15 cellular contexts compared by ENCODE assay signal in genomic region chrX:27915617-27916016, GRCh38.
DNase-seq lines count a peak whose midpoint lies in the region; ATAC-seq and TF ChIP-seq lines count a peak whose summit lies in the region.
"Had no signal": no experiment of that assay in that cellular context is flagged by ENCODE, and none has a peak within 500 bp of the region (broad histone marks: within the 10 kb centered on the region; RNA-seq: fewer than 3 reads in every experiment).

No MANE protein-coding gene starts in this region.

- no peak overlapping the region for H3K9ac ChIP-seq in OCI-LY3 (ENCODE audit: low read length)

- H3K27ac ChIP-seq in OCI-LY3 (ENCODE audit: low read length) = peak overlapping the region; percentile 29
- H3K27ac ChIP-seq: spleen had no signal

- H3K9me3 ChIP-seq in OCI-LY3 (ENCODE audit: insufficient read depth, low read length) (no peaks in the 10 kb centered on the region), Caco-2 (no peaks in the 10 kb centered on the region)
- H3K9me3 ChIP-seq: spleen had no signal

- no peak overlapping the region for H3K27ac Mint-ChIP-seq in Caco-2 (ENCODE audit: unreplicated experiment)
- H3K27ac Mint-ChIP-seq: dendritic cell treated with granulocyte-macrophage colony-stimulating factor and Interleukin-4, amounts not matched to agents 40 ng/mL and 50 ng/mL, for 4 days; WTC11 had no signal

- H3K27me3 ChIP-seq in OCI-LY3 (ENCODE audit: low read depth, low read length) = no peaks in the 10 kb centered on the region
- H3K27me3 ChIP-seq in Caco-2 (replicated peaks; ENCODE audit: control insufficient read depth, insufficient read depth, low read length) = no peaks in the 10 kb centered on the region
- H3K27me3 ChIP-seq: spleen had no signal

- no peaks in the 10 kb centered on the region for H3K36me3 Mint-ChIP-seq in Caco-2 (ENCODE audit: insufficient read depth, unreplicated experiment)
- H3K36me3 Mint-ChIP-seq: WTC11 had no signal

- H3K4me1 ChIP-seq in OCI-LY3 (ENCODE audit: low read length) = peaks cover 11% of the 10 kb centered on the region
- no peaks in the 10 kb centered on the region for H3K4me1 ChIP-seq in Caco-2
- H3K4me1 ChIP-seq: spleen had no signal

- peak; percentile 0 for DNase-seq in left kidney (ENCODE audit: low read depth, low spot score)
- no peak for DNase-seq in Caco-2
- no peak for DNase-seq in stimulated activated CD4-positive, alpha-beta T cell treated with anti-CD3 and anti-CD28 coated beads, Interleukin-2, amount 100 ng/mL, for 48 hours
- no peak for DNase-seq in NCI-H446 (lab: John Stamatoyannopoulos, UW)
- DNase-seq in foreskin melanocyte = no peak
- DNase-seq: activated naive CD4-positive, alpha-beta T cell; Calu3; NCI-H1092; spleen; stimulated activated naive CD4-positive, alpha-beta T cell treated with Interleukin-2 at 50 U/mL for 16 hours had no signal

- peak overlapping the region; percentile 52; the same call in 1 of the 2 replicates for H2AFZ ChIP-seq in OCI-LY3 (ENCODE audit: low read depth, low read length)

- H3K4me2 ChIP-seq in OCI-LY3 (ENCODE audit: low read length) = peak overlapping the region; percentile 26

- H3K79me2 ChIP-seq in OCI-LY3 (ENCODE audit: low read length) = no peaks in the 10 kb centered on the region

- ATAC-seq in GM18511 (IDR thresholded peaks at IDR 0.05; ENCODE audit: unreplicated experiment) (peak; percentile 77), HG02852 (IDR thresholded peaks at IDR 0.05; ENCODE audit: unreplicated experiment) (peak; percentile 83)
- ATAC-seq: WTC11 had no signal

- H4K20me1 ChIP-seq in OCI-LY3 (ENCODE audit: insufficient read depth, low read length) = no peaks in the 10 kb centered on the region

- CTCF ChIA-PET in Caco-2 (lab: Charles Lee) = no interaction called here

- H3K4me3 ChIP-seq in OCI-LY3 (ENCODE audit: low read length) (no peak overlapping the region), Caco-2 (ENCODE audit: low read depth, low read length) (no peak overlapping the region)
- H3K4me3 ChIP-seq: spleen had no signal

- intact Hi-C loops in Caco-2 (cut with micrococcal nuclease; ENCODE audit: unreplicated experiment) = no loop called here

- no peak overlapping the region for H3K4me3 Mint-ChIP-seq in Caco-2 (ENCODE audit: unreplicated experiment)
- H3K4me3 Mint-ChIP-seq: dendritic cell treated with granulocyte-macrophage colony-stimulating factor and Interleukin-4, amounts not matched to agents 40 ng/mL and 50 ng/mL, for 4 days; WTC11 had no signal

- no peaks in the 10 kb centered on the region for H3K4me1 Mint-ChIP-seq in Caco-2 (ENCODE audit: low read depth, unreplicated experiment)
- H3K4me1 Mint-ChIP-seq: WTC11 had no signal

- no peaks in the 10 kb centered on the region for H3K36me3 ChIP-seq in OCI-LY3 (replicated peaks; ENCODE audit: low read depth, low read length)
- H3K36me3 ChIP-seq in Caco-2 (ENCODE audit: control insufficient read depth, insufficient read depth, low read length) = no peaks in the 10 kb centered on the region
- H3K36me3 ChIP-seq: spleen had no signal

- H3K9me3 Mint-ChIP-seq in Caco-2 (ENCODE audit: unreplicated experiment) = no peaks in the 10 kb centered on the region
- H3K9me3 Mint-ChIP-seq: dendritic cell treated with granulocyte-macrophage colony-stimulating factor and Interleukin-4, amounts not matched to agents 40 ng/mL and 50 ng/mL, for 4 days; WTC11 had no signal

- BruUV-seq in Caco-2 (replicated peaks; lab: Mats Ljungman, UMichigan) = no TSS peak

- no peaks in the 10 kb centered on the region for H3K27me3 Mint-ChIP-seq in Caco-2 (ENCODE audit: insufficient read depth, unreplicated experiment)
- H3K27me3 Mint-ChIP-seq: dendritic cell treated with granulocyte-macrophage colony-stimulating factor and Interleukin-4, amounts not matched to agents 40 ng/mL and 50 ng/mL, for 4 days had no signal

- TF ChIP-seq CTCF in OCI-LY3 (IDR thresholded peaks at IDR 0.05; ENCODE audit: low read depth, low read length) = no peak
- no peak for TF ChIP-seq CTCF in Caco-2 (IDR thresholded peaks at IDR 0.05; ENCODE audit: insufficient read depth in 1 of 2, low read depth in 1 of 2, low read length in 1 of 2, severe bottlenecking in 1 of 2, unreplicated experiment in 1 of 2)

- POLR2A ChIA-PET in Caco-2 (lab: Charles Lee) = no interaction called here
